In the genomic region with DNA sequence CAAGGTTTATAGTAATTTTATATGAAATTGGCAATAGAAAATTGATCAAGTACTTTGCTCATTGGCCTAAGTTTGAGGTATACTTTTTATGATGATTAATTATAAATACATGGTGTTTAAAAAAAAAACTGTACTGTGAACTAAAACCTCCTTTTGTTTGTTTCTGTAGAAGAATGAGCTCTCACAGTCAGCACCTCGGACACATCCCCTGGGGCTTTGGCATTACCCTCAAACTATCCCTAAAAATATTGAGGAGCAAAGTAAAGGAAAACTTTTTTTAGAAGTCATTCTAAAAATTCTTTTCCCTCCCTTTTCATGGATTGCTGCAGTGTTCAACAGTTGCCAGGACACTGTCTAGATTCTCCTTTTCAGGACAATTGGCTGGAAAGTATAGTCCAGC, we compare ENCODE assay signal across 35 cellular contexts.
DNase-seq lines count a peak whose midpoint lies in the region; ATAC-seq and TF ChIP-seq lines count a peak whose summit lies in the region.
"Had no signal": no experiment of that assay in that cellular context is flagged by ENCODE, and none has a peak within 500 bp of the region (broad histone marks: within the 10 kb centered on the region; RNA-seq: fewer than 3 reads in every experiment).

No MANE protein-coding gene starts in this region.

- H3K27ac ChIP-seq in SK-N-SH (ENCODE audit: low read depth in 2 of 2, low read length in 1 of 2) (no peak overlapping the region), GM23338 (ENCODE audit: low read depth) (no peak overlapping the region), HEK293 (ENCODE audit: extremely low read depth, low read depth, low read length) (no peak overlapping the region)
- H3K27ac ChIP-seq: 22Rv1; A549; BLaER1; BLaER1 treated with 17β-estradiol and CSF1 and Interleukin-3, amounts not matched to agents 10 nM and 100 nM; C4-2B had no signal

- CTCF ChIA-PET in SK-N-SH (lab: Yijun Ruan, JAX) (no interaction called here), HEK293 (lab: Yijun Ruan, JAX) (interaction anchor here (0.7 kb wide), 1 partner anchor 122 kb away, joined by 3 read pairs; no protein-coding TSS in a partner anchor)

- H3K9me3 ChIP-seq in SK-N-SH (no peaks in the 10 kb centered on the region), HEK293 (ENCODE audit: control insufficient read depth, insufficient read depth, low read depth, low read length) (no peaks in the 10 kb centered on the region)
- H3K9me3 ChIP-seq: A549, BE2C, BLaER1, Caco-2 had no signal

- TF ChIP-seq RAD21 in SK-N-SH (IDR thresholded peaks at IDR 0.05; ENCODE audit: low read length) (no peak), Ishikawa (IDR thresholded peaks at IDR 0.05; ENCODE audit: low read depth) (no peak)

- peaks cover 18 to 19% of the 10 kb centered on the region in 2 experiments for H3K36me3 ChIP-seq in SK-N-SH (replicated peaks in 1 of 2; ENCODE audit: control insufficient read depth in 1 of 2, insufficient read depth in 2 of 2, low read length in 1 of 2)
- no peaks in the 10 kb centered on the region for H3K36me3 ChIP-seq in GM23338 (ENCODE audit: insufficient read depth)
- H3K36me3 ChIP-seq in HEK293 (ENCODE audit: control insufficient read depth in 2 of 2, insufficient read depth in 1 of 2, low read length in 2 of 2), result peaks cover 0 to 13% of the 10 kb centered on the region in 2 experiments; a peak in 1 of 3 replicates
- H3K36me3 ChIP-seq: BE2C had no signal

- H3K4me3 ChIP-seq in SK-N-SH (ENCODE audit: low read depth in 2 of 2, low read length in 1 of 2) (no peak overlapping the region), GM23338 (no peak overlapping the region), HEK293 (ENCODE audit: low read depth, low read length) (no peak overlapping the region)
- H3K4me3 ChIP-seq: A549; BLaER1; BLaER1 treated with 17β-estradiol and CSF1 and Interleukin-3, amounts not matched to agents 10 nM and 100 nM had no signal

- TF ChIP-seq EP300 in SK-N-SH (IDR thresholded peaks at IDR 0.05; ENCODE audit: borderline replicate concordance in 1 of 2, low read depth in 1 of 2, low read length in 1 of 2), result no peak
- TF ChIP-seq EP300 in Ishikawa (IDR thresholded peaks at IDR 0.05; ENCODE audit: borderline replicate concordance), result no peak

- H3K4me1 ChIP-seq in SK-N-SH (ENCODE audit: control insufficient read depth in 1 of 2, insufficient read depth in 2 of 2, low read depth in 1 of 2, low read length in 1 of 2), result peaks cover 0 to 3% of the 10 kb centered on the region in 2 experiments; a peak in 1 of 4 replicates
- no peaks in the 10 kb centered on the region for H3K4me1 ChIP-seq in GM23338 (ENCODE audit: insufficient read depth)
- no peaks in the 10 kb centered on the region for H3K4me1 ChIP-seq in HEK293 (ENCODE audit: control insufficient read depth, insufficient read depth, low read length)
- H3K4me1 ChIP-seq: A549; BE2C; BLaER1; BLaER1 treated with 17β-estradiol and CSF1 and Interleukin-3, amounts not matched to agents 10 nM and 100 nM; Caco-2 had no signal

- H3F3A ChIP-seq in SK-N-SH (replicated peaks; ENCODE audit: insufficient read depth), result no peaks in the 10 kb centered on the region
- H3F3A ChIP-seq in GM23338 (replicated peaks; ENCODE audit: low read depth), result no peaks in the 10 kb centered on the region

- H3K79me2 ChIP-seq in SK-N-SH (ENCODE audit: insufficient read depth) (no peaks in the 10 kb centered on the region), GM23338 (replicated peaks; ENCODE audit: insufficient read depth) (no peaks in the 10 kb centered on the region)

- 93% methylated on average over 1 of the region's 1 CpG for WGBS in SK-N-SH (ENCODE audit: low lambda C conversion rate)

- no peak overlapping the region for H3K4me3 Mint-ChIP-seq in GM23338
- H3K4me3 Mint-ChIP-seq: B cell; CD14-positive monocyte; CD4-positive, alpha-beta memory T cell; CD4-positive, alpha-beta T cell; CD4-positive, CD25-positive, alpha-beta regulatory T cell; CD8-positive, alpha-beta memory T cell; CD8-positive, alpha-beta T cell had no signal

- H3K27me3 ChIP-seq in SK-N-SH (ENCODE audit: insufficient read depth) (no peaks in the 10 kb centered on the region), GM23338 (ENCODE audit: insufficient read depth) (no peaks in the 10 kb centered on the region)
- H3K27me3 ChIP-seq: BE2C; BLaER1; BLaER1 treated with 17β-estradiol and CSF1 and Interleukin-3, amounts not matched to agents 10 nM and 100 nM had no signal

- H3K27ac Mint-ChIP-seq in GM23338, result no peak overlapping the region
- H3K27ac Mint-ChIP-seq: B cell; CD14-positive monocyte; CD4-positive, alpha-beta T cell; CD8-positive, alpha-beta T cell had no signal

- no peaks in the 10 kb centered on the region for H3K36me3 Mint-ChIP-seq in GM23338 (ENCODE audit: low read depth)

- no peaks in the 10 kb centered on the region for H4K20me1 ChIP-seq in SK-N-SH (ENCODE audit: insufficient read depth)
- H4K20me1 ChIP-seq in GM23338 (replicated peaks; ENCODE audit: insufficient read depth), result no peaks in the 10 kb centered on the region
- H4K20me1 ChIP-seq: BLaER1; BLaER1 treated with 17β-estradiol and CSF1 and Interleukin-3, amounts not matched to agents 10 nM and 100 nM had no signal

- no peak for ATAC-seq in SK-N-SH treated with all-trans-retinoic acid at 6 μM for 48 hours
- ATAC-seq in GM23338, result no peak
- ATAC-seq in HG02973 (IDR thresholded peaks at IDR 0.05; ENCODE audit: unreplicated experiment), result no peak
- ATAC-seq: A549; CD8-positive, alpha-beta T cell had no signal

- DNase-seq in SK-N-SH (no peak), GM23338 (ENCODE audit: low spot score) (no peak), cardiac septum (ENCODE audit: low spot score) (no peak), NCI-H1930 (lab: John Stamatoyannopoulos, UW) (no peak)
- DNase-seq: 8988T; ACHN; AML-193; BE2C; C1 segment of cervical spinal cord; Caco-2; Calu3; CD4-positive, alpha-beta memory T cell; CD4-positive, alpha-beta T cell; CD4-positive, CD25-positive, alpha-beta regulatory T cell; CD8-positive, alpha-beta memory T cell; CD8-positive, alpha-beta T cell; COR-L47; DMS 273 treated with DMSO at 0.1 percent for 48 hours; DMS153; DMS53; DMS79; DMS79 treated with DMSO at 0.1 percent for 48 hours; DND-41; EL had no signal

- intact Hi-C loops in cardiac septum (cut with DNase I), result no loop called here

- no peaks in the 10 kb centered on the region; the same call in 2 of the 3 replicates for H3K9me3 Mint-ChIP-seq in GM23338
- H3K9me3 Mint-ChIP-seq: CD4-positive, alpha-beta T cell; CD4-positive, CD25-positive, alpha-beta regulatory T cell; CD8-positive, alpha-beta memory T cell; CD8-positive, alpha-beta T cell had no signal

- H3K9me2 ChIP-seq in SK-N-SH (no peaks in the 10 kb centered on the region), GM23338 (ENCODE audit: insufficient read depth) (no peaks in the 10 kb centered on the region)

- no peaks in the 10 kb centered on the region for H3K27me3 Mint-ChIP-seq in GM23338 (ENCODE audit: insufficient read depth, low read depth, poor library complexity)
- H3K27me3 Mint-ChIP-seq: B cell; CD4-positive, alpha-beta memory T cell; CD4-positive, alpha-beta T cell; CD4-positive, CD25-positive, alpha-beta regulatory T cell had no signal

- POLR2A ChIA-PET in SK-N-SH (lab: Yijun Ruan, JAX) (no interaction called here), HEK293 (lab: Yijun Ruan, JAX) (no interaction called here)

- TF ChIP-seq CTCF in SK-N-SH (IDR thresholded peaks at IDR 0.05) (no peak), GM23338 (conservative IDR thresholded peaks at IDR 0.05; ENCODE audit: low read depth in 2 of 2) (no peak), HEK293 (tag by site-specific recombination; IDR thresholded peaks at IDR 0.05) (no peak)

- H2AFZ ChIP-seq in SK-N-SH (ENCODE audit: low read depth) (no peak overlapping the region), GM23338 (no peak overlapping the region)

- 0 out of 3 replicates have a peak, but pooled peaks cover 3% of the 10 kb centered on the region for H3K4me1 Mint-ChIP-seq in GM23338
- H3K4me1 Mint-ChIP-seq: B cell; CD14-positive monocyte; CD4-positive, CD25-positive, alpha-beta regulatory T cell had no signal

- H3K9ac ChIP-seq in SK-N-SH, result no peak overlapping the region
- H3K9ac ChIP-seq: BLaER1; BLaER1 treated with 17β-estradiol and CSF1 and Interleukin-3, amounts not matched to agents 10 nM and 100 nM had no signal

- H3K4me2 ChIP-seq in SK-N-SH, result no peak overlapping the region
- no peak overlapping the region for H3K4me2 ChIP-seq in GM23338
- H3K4me2 ChIP-seq: A549; BLaER1; BLaER1 treated with 17β-estradiol and CSF1 and Interleukin-3, amounts not matched to agents 10 nM and 100 nM had no signal

TF ChIP-seq in SK-N-SH, 30 proteins besides CTCF, POLR2A, EP300 and RAD21 (continues in another document):
- TF ChIP-seq RXRA (IDR thresholded peaks at IDR 0.05; ENCODE audit: borderline replicate concordance, low read depth) (no peak), CHD2 (IDR thresholded peaks at IDR 0.05; ENCODE audit: low read length, partially characterized antibody) (no peak)

TF ChIP-seq in SK-N-SH treated with all-trans-retinoic acid at 6 μM for 48 hours, 23 proteins besides CTCF, POLR2A, EP300 and RAD21 (continues in another document):
- TF ChIP-seq ZNF565 (CRISPR knock-in tag; conservative IDR thresholded peaks at IDR 0.05; ENCODE audit: low read depth) (no peak), OSR1 (CRISPR knock-in tag; IDR thresholded peaks at IDR 0.05) (no peak), PPARA (CRISPR knock-in tag; IDR thresholded peaks at IDR 0.05; ENCODE audit: borderline replicate concordance) (no peak)

TF ChIP-seq in Ishikawa, 13 proteins besides CTCF, POLR2A, EP300 and RAD21:
- TF ChIP-seq CEBPB (IDR thresholded peaks at IDR 0.05), result no peak
- peak; percentile 75 for TF ChIP-seq REST (IDR thresholded peaks at IDR 0.05; ENCODE audit: low read depth)

Comparison
In these comparisons a context has a peak if more than half of its experiments do, and no peak if none do; other contexts are left out.
1. Of the 4 proteins assayed by ChIP-seq in both HEK293 and SK-N-SH: peak only in HEK293: none; only in SK-N-SH: none; in both: REST; in neither: 3.